1 cellular context compared by ENCODE assay signal in genomic region chr14:35932659-35933159, GRCh38.
TF ChIP-seq lines count a peak whose summit lies in the region.

No MANE protein-coding gene starts in this region.

TF ChIP-seq in K562, 482 proteins besides CTCF, POLR2A, EP300 and RAD21 (continued from another document):
- TF ChIP-seq MGA (IDR thresholded peaks at IDR 0.05): 0 out of 2 replicates have a peak, but pooled peaks have one; percentile 15
- TF ChIP-seq RFX1 (IDR thresholded peaks at IDR 0.05): no peak
- peak; percentile 82 for TF ChIP-seq RAD51 (IDR thresholded peaks at IDR 0.05; ENCODE audit: borderline replicate concordance, low read depth)
- TF ChIP-seq, protein P1, sequence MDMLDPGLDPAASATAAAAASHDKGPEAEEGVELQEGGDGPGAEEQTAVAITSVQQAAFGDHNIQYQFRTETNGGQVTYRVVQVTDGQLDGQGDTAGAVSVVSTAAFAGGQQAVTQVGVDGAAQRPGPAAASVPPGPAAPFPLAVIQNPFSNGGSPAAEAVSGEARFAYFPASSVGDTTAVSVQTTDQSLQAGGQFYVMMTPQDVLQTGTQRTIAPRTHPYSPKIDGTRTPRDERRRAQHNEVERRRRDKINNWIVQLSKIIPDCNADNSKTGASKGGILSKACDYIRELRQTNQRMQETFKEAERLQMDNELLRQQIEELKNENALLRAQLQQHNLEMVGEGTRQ (CRISPR knock-in tag; IDR thresholded peaks at IDR 0.05): peak; percentile 61
- TF ChIP-seq ETV5 (CRISPR knock-in tag; IDR thresholded peaks at IDR 0.05; ENCODE audit: low read depth): no peak
- TF ChIP-seq ATF6 (CRISPR knock-in tag; IDR thresholded peaks at IDR 0.05): no peak
- TF ChIP-seq CBFA2T2 (conservative IDR thresholded peaks at IDR 0.05): peak; percentile 19; the same call in 1 of the 2 replicates
- TF ChIP-seq TOE1 (IDR thresholded peaks at IDR 0.05; ENCODE audit: borderline replicate concordance): peak; percentile 78; the same call in 1 of the 2 replicates
- TF ChIP-seq TOE1 (CRISPR knock-in tag; IDR thresholded peaks at IDR 0.05; ENCODE audit: borderline replicate concordance, low read depth): no peak
- peak; percentile 18; the same call in 1 of the 2 replicates for TF ChIP-seq SPI1 (IDR thresholded peaks at IDR 0.05; ENCODE audit: borderline replicate concordance, low read depth, low read length)
